ENCODE assay signal across 10 cellular contexts in the genomic region with DNA sequence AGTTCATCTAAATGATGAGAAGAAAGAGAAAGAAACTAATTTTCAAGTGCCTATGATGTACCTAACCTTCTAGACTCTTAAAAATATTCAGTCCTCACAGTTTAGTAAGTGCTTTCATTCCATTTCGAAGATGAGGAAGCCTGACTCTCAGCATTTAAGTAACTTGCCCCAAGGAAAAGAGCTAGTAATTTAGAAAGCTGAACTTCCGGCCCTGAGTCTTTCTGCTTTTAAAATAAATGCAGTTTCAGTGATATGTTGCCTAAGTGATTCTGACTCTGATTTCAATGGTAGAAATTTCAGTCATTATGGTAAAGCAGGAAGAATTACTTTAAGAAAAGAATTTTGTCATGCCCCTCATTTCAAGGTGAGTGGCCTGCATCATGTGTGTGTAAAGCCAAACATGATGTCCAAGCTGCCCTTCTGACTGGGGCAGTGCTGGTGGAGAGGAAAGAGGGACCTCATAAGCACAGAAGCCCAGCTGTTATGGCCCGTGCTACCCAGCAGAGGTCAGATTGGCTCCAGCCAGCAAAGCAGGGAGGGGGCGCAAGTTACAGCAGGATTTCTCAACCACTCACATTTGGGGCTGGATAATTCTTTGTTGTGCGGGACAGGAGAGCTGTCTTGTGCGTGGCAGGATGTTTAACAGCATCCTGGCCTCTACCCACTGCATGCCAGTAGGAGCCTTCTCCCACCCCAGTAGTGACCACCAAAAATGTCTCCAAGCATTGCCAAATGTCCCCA. TPM values are rescaled to one million over a fixed set of nuclear protein-coding genes. Genes with fewer than 3 reads are reported as not detected.
A peak's percentile ranks its signal among the peaks of the same experiment; 100 is the strongest.
DNase-seq lines count a peak whose midpoint lies in the region; ATAC-seq, FAIRE-seq and TF ChIP-seq lines count a peak whose summit lies in the region.
"Had no signal": no experiment of that assay in that cellular context is flagged by ENCODE, and none has a peak within 500 bp of the region (broad histone marks: within the 10 kb centered on the region; RNA-seq: fewer than 3 reads in every experiment).

No MANE protein-coding gene starts in this region.

- DNase-seq in NCI-H82 (lab: John Stamatoyannopoulos, UW): peak; percentile 47
- DNase-seq in NCI-H82 treated with DMSO at 0.1 percent for 48 hours (lab: John Stamatoyannopoulos, UW; ENCODE audit: unreplicated experiment): no peak
- peak; percentile 24 for DNase-seq in RPMI8226
- peak; percentile 17 for DNase-seq in glomerular visceral epithelial cell (ENCODE audit: extremely low spot score)
- DNase-seq in superior temporal gyrus (ENCODE audit: extremely low spot score): peak; percentile 54
- no peak for DNase-seq in pancreas
- no peak for DNase-seq in activated naive CD8-positive, alpha-beta T cell treated with anti-CD3 and anti-CD28 coated beads, Interleukin-2, amount 50 U/mL, for 24 hours
- DNase-seq: activated naive CD4-positive, alpha-beta T cell treated with Interleukin-2 at 50 U/mL for 16 hours had no signal

- ATAC-seq in pancreas: no peak
- ATAC-seq in GM21619 (IDR thresholded peaks at IDR 0.05; ENCODE audit: unreplicated experiment): no peak
- no peak for ATAC-seq in activated naive CD8-positive, alpha-beta T cell treated with anti-CD3 and anti-CD28 coated beads, Interleukin-2, amount 50 U/mL, for 24 hours

- peaks cover 0 to 5% (median 0%) of the 10 kb centered on the region in 3 donors for H3K4me1 ChIP-seq in pancreas

- no peaks in the 10 kb centered on the region for H3K36me3 Mint-ChIP-seq in activated naive CD8-positive, alpha-beta T cell treated with anti-CD3 and anti-CD28 coated beads, Interleukin-2, amount 50 U/mL, for 24 hours (ENCODE audit: low read depth)

- H3K4me1 Mint-ChIP-seq in activated naive CD8-positive, alpha-beta T cell treated with anti-CD3 and anti-CD28 coated beads, Interleukin-2, amount 50 U/mL, for 24 hours: peaks cover 11% of the 10 kb centered on the region

- no peaks in the 10 kb centered on the region for H3K36me3 ChIP-seq in pancreas
- H3K36me3 ChIP-seq: BLaER1 had no signal

- no peak overlapping the region for H3K4me3 ChIP-seq in pancreas
- H3K4me3 ChIP-seq: BLaER1 had no signal

- no peak for FAIRE-seq in pancreas (lab: Jason Lieb, UNC)

- no peaks in the 10 kb centered on the region for H3K27me3 ChIP-seq in pancreas
- H3K27me3 ChIP-seq: BLaER1 had no signal

- H3K27me3 Mint-ChIP-seq in activated naive CD8-positive, alpha-beta T cell treated with anti-CD3 and anti-CD28 coated beads, Interleukin-2, amount 50 U/mL, for 24 hours: peaks cover 12% of the 10 kb centered on the region

- H3K4me3 Mint-ChIP-seq in activated naive CD8-positive, alpha-beta T cell treated with anti-CD3 and anti-CD28 coated beads, Interleukin-2, amount 50 U/mL, for 24 hours: no peak overlapping the region

- H3K27ac ChIP-seq in pancreas: no peak overlapping the region
- H3K27ac ChIP-seq: BLaER1 had no signal

- intact Hi-C loops in pancreas (cut with DNase I): no loop called here

- no peaks in the 10 kb centered on the region for H3K9me3 ChIP-seq in pancreas
- H3K9me3 ChIP-seq: BLaER1 had no signal

- no peak for TF ChIP-seq CTCF in pancreas (IDR thresholded peaks at IDR 0.05)

- no peak overlapping the region for H3K27ac Mint-ChIP-seq in activated naive CD8-positive, alpha-beta T cell treated with anti-CD3 and anti-CD28 coated beads, Interleukin-2, amount 50 U/mL, for 24 hours

- 79% methylated on average over 6 of the region's 6 CpGs for WGBS in pancreas, 2 donors

- H3K9me3 Mint-ChIP-seq in activated naive CD8-positive, alpha-beta T cell treated with anti-CD3 and anti-CD28 coated beads, Interleukin-2, amount 50 U/mL, for 24 hours: no peaks in the 10 kb centered on the region

RNA-seq across cellular contexts. Expression of a gene that starts 10.7 kb away (rescaled TPM):
- total RNA-seq in pancreas: not detected
- not detected for polyA plus RNA-seq in pancreas

RNA-seq across cellular contexts. Expression of a gene that starts 28.2 kb away (rescaled TPM):
- not detected for total RNA-seq in pancreas
- under 1 TPM in 1 of 2 donors, not detected in 1; 0.14 TPM for polyA plus RNA-seq in pancreas

RNA-seq across cellular contexts. Expression of a gene that starts 43.0 kb away (rescaled TPM):
- 10 to 100 TPM; 15.0 to 47.3 (median 23.0) TPM for total RNA-seq in pancreas
- polyA plus RNA-seq in pancreas: 10 to 100 TPM; 37.3 to 52.3 TPM

RNA-seq across cellular contexts. Expression of a gene that starts 46.6 kb away (rescaled TPM):
- total RNA-seq in pancreas: 1 to 10 TPM in 1 of 6 donors, under 1 TPM in 5; 0.34 to 2.7 (median 0.45) TPM
- 1 to 10 TPM in 1 of 2 donors, under 1 TPM in 1; 0.89 to 1.6 TPM for polyA plus RNA-seq in pancreas

Comparison
In these comparisons a context has a peak if more than half of its experiments do, and no peak if none do; other contexts are left out.
1. DNase-seq: peak in NCI-H82 (single experiment), RPMI8226 (single experiment), glomerular visceral epithelial cell (single experiment) and superior temporal gyrus (single experiment); none in NCI-H82 treated with DMSO at 0.1 percent for 48 hours (single experiment), pancreas (0 of 6) and activated naive CD8-positive, alpha-beta T cell treated with anti-CD3 and anti-CD28 coated beads, Interleukin-2, amount 50 U/mL, for 24 hours (single experiment).